ENCODE assay signal across 8 cellular contexts in genomic region chr17:733743-734142, GRCh38. TPM values are rescaled to one million over a fixed set of nuclear protein-coding genes. Genes with fewer than 3 reads are reported as not detected.
DNase-seq lines count a peak whose midpoint lies in the region; ATAC-seq, FAIRE-seq and TF ChIP-seq lines count a peak whose summit lies in the region.

No MANE protein-coding gene starts in this region.

- no peak for ATAC-seq in stimulated activated memory B cell treated with anti-CD40 and anti-IgM and Interleukin-4, amounts not matched to agents 10 μg/mL and 1 μg/mL and 100 μg/mL, for 72 hours
- ATAC-seq in sciatic nerve: no peak
- no peak for ATAC-seq in pancreas

- peaks cover 19% of the 10 kb centered on the region for H3K4me1 Mint-ChIP-seq in activated CD4-positive, alpha-beta T cell treated with anti-CD3 and anti-CD28 coated beads, Interleukin-2, amount 10 ng/mL, durations not matched to agents 7 days and 5 days
- H3K4me1 Mint-ChIP-seq in stimulated activated memory B cell treated with anti-CD40 and anti-IgM and Interleukin-4, amounts not matched to agents 10 μg/mL and 1 μg/mL and 100 μg/mL, for 72 hours: peaks cover 15% of the 10 kb centered on the region

- DNase-seq in activated CD4-positive, alpha-beta T cell treated with anti-CD3 and anti-CD28 coated beads, Interleukin-2, amount 10 ng/mL, durations not matched to agents 7 days and 5 days: no peak
- no peak for DNase-seq in activated CD4-positive, alpha-beta T cell treated with anti-CD3 and anti-CD28 coated beads, Interleukin-2, amount 50 U/mL, for 4 hours
- DNase-seq in fibroblast of mammary gland (ENCODE audit: low read depth) (no peak), sciatic nerve (ENCODE audit: low spot score) (no peak), pancreas (no peak)
- no peak for DNase-seq in activated CD4-positive, CD25-positive, alpha-beta regulatory T cell (lab: John Stamatoyannopoulos, UW)

- no peak for FAIRE-seq in pancreas (lab: Jason Lieb, UNC)

- no peaks in the 10 kb centered on the region for H4K20me1 ChIP-seq in SU-DHL-6 (ENCODE audit: low read depth, low read length)

- peaks cover 13% of the 10 kb centered on the region; the same call in 1 of the 2 replicates for H3F3A ChIP-seq in SU-DHL-6 (ENCODE audit: insufficient read depth)

- CTCF ChIA-PET in activated CD4-positive, alpha-beta T cell treated with anti-CD3 and anti-CD28 coated beads, Interleukin-2, amount 10 ng/mL, durations not matched to agents 7 days and 5 days (lab: Charles Lee): interaction anchor here (0.9 to 2.1 kb wide), 2 partner anchors 19 to 48 kb away, joined by 4 to 6 read pairs; no protein-coding TSS in a partner anchor

- H3K36me3 Mint-ChIP-seq in activated CD4-positive, alpha-beta T cell treated with anti-CD3 and anti-CD28 coated beads, Interleukin-2, amount 10 ng/mL, durations not matched to agents 7 days and 5 days (ENCODE audit: low read depth): peaks cover 6% of the 10 kb centered on the region
- H3K36me3 Mint-ChIP-seq in stimulated activated memory B cell treated with anti-CD40 and anti-IgM and Interleukin-4, amounts not matched to agents 10 μg/mL and 1 μg/mL and 100 μg/mL, for 72 hours: peaks cover 7% of the 10 kb centered on the region

- no peak overlapping the region for H2AFZ ChIP-seq in SU-DHL-6 (ENCODE audit: low read depth, low read length, severe bottlenecking)

- H3K4me3 ChIP-seq in SU-DHL-6 (ENCODE audit: insufficient read depth, low read length, poor library complexity, severe bottlenecking) (peak overlapping the region; percentile 76), fibroblast of mammary gland (ENCODE audit: control insufficient read depth, low read depth, low read length) (peak overlapping the region; percentile 76), pancreas (peak overlapping the region in 1 of 4 donors; percentile 90)

- no peak overlapping the region for H3K27ac Mint-ChIP-seq in activated CD4-positive, alpha-beta T cell treated with anti-CD3 and anti-CD28 coated beads, Interleukin-2, amount 10 ng/mL, durations not matched to agents 7 days and 5 days
- no peak overlapping the region for H3K27ac Mint-ChIP-seq in stimulated activated memory B cell treated with anti-CD40 and anti-IgM and Interleukin-4, amounts not matched to agents 10 μg/mL and 1 μg/mL and 100 μg/mL, for 72 hours

- no peak overlapping the region for H3K27ac ChIP-seq in SU-DHL-6 (ENCODE audit: low read depth, low read length)
- H3K27ac ChIP-seq in pancreas: no peak overlapping the region

- peaks cover 0 to 13% (median 0%) of the 10 kb centered on the region in 3 donors for H3K4me1 ChIP-seq in pancreas

- H3K27me3 Mint-ChIP-seq in activated CD4-positive, alpha-beta T cell treated with anti-CD3 and anti-CD28 coated beads, Interleukin-2, amount 10 ng/mL, durations not matched to agents 7 days and 5 days: peaks cover 12% of the 10 kb centered on the region
- no peaks in the 10 kb centered on the region for H3K27me3 Mint-ChIP-seq in stimulated activated memory B cell treated with anti-CD40 and anti-IgM and Interleukin-4, amounts not matched to agents 10 μg/mL and 1 μg/mL and 100 μg/mL, for 72 hours

- peak overlapping the region; percentile 93 for H3K9ac ChIP-seq in SU-DHL-6 (ENCODE audit: low read length)

- POLR2A ChIA-PET in activated CD4-positive, alpha-beta T cell treated with anti-CD3 and anti-CD28 coated beads, Interleukin-2, amount 10 ng/mL, durations not matched to agents 7 days and 5 days (lab: Charles Lee): no interaction called here

- intact Hi-C loops in sciatic nerve (cut with DNase I) (no loop called here), pancreas (cut with DNase I) (no loop called here)

- peaks cover 33% of the 10 kb centered on the region for H3K79me2 ChIP-seq in SU-DHL-6 (ENCODE audit: insufficient read depth, low read length)

- H3K9me3 ChIP-seq in SU-DHL-6 (ENCODE audit: insufficient read depth, low read length): no peaks in the 10 kb centered on the region
- no peaks in the 10 kb centered on the region for H3K9me3 ChIP-seq in pancreas

- H3K27me3 ChIP-seq in SU-DHL-6 (ENCODE audit: low read length): no peaks in the 10 kb centered on the region
- H3K27me3 ChIP-seq in pancreas: no peaks in the 10 kb centered on the region

- TF ChIP-seq CTCF in SU-DHL-6 (IDR thresholded peaks at IDR 0.05; ENCODE audit: insufficient read depth, low read length, poor library complexity, severe bottlenecking) (no peak), fibroblast of mammary gland (conservative IDR thresholded peaks at IDR 0.05; ENCODE audit: control insufficient read depth, insufficient read depth, low read depth, low read length) (no peak), pancreas (IDR thresholded peaks at IDR 0.05) (no peak)

- 75 to 77% methylated on average over 10 of the region's 10 CpGs for WGBS in pancreas, 2 donors

- no peaks in the 10 kb centered on the region for H3K9me2 ChIP-seq in SU-DHL-6 (replicated peaks; ENCODE audit: insufficient read depth, low read length)

- H3K4me2 ChIP-seq in SU-DHL-6 (ENCODE audit: low read depth, low read length, poor library complexity, severe bottlenecking): peak overlapping the region; percentile 75

- H3K9me3 Mint-ChIP-seq in activated CD4-positive, alpha-beta T cell treated with anti-CD3 and anti-CD28 coated beads, Interleukin-2, amount 10 ng/mL, durations not matched to agents 7 days and 5 days: no peaks in the 10 kb centered on the region
- H3K9me3 Mint-ChIP-seq in stimulated activated memory B cell treated with anti-CD40 and anti-IgM and Interleukin-4, amounts not matched to agents 10 μg/mL and 1 μg/mL and 100 μg/mL, for 72 hours: no peaks in the 10 kb centered on the region

- H3K36me3 ChIP-seq in SU-DHL-6 (ENCODE audit: low read length) (no peaks in the 10 kb centered on the region), pancreas (no peaks in the 10 kb centered on the region)

- H3K4me3 Mint-ChIP-seq in activated CD4-positive, alpha-beta T cell treated with anti-CD3 and anti-CD28 coated beads, Interleukin-2, amount 10 ng/mL, durations not matched to agents 7 days and 5 days: peak overlapping the region; percentile 76
- peak overlapping the region; percentile 86 for H3K4me3 Mint-ChIP-seq in stimulated activated memory B cell treated with anti-CD40 and anti-IgM and Interleukin-4, amounts not matched to agents 10 μg/mL and 1 μg/mL and 100 μg/mL, for 72 hours

RNA-seq across cellular contexts. Expression of gene TLCD3A, which starts 1.3 kb away (rescaled TPM):
- total RNA-seq in activated CD4-positive, alpha-beta T cell treated with anti-CD3 and anti-CD28 coated beads, Interleukin-2, amount 10 ng/mL, durations not matched to agents 7 days and 5 days: 1 to 10 TPM; 5.6 to 5.8 TPM
- 10.1 TPM for total RNA-seq in sciatic nerve
- 1 to 10 TPM; 4.7 to 9.0 (median 6.3) TPM for total RNA-seq in pancreas
- polyA plus RNA-seq in pancreas: 1 to 10 TPM; 3.2 to 6.5 TPM

RNA-seq across cellular contexts. Expression of gene GEMIN4, which starts 18.3 kb away (rescaled TPM):
- 10 to 100 TPM; 29.1 to 35.7 TPM for total RNA-seq in activated CD4-positive, alpha-beta T cell treated with anti-CD3 and anti-CD28 coated beads, Interleukin-2, amount 10 ng/mL, durations not matched to agents 7 days and 5 days
- 18.1 TPM for total RNA-seq in sciatic nerve
- total RNA-seq in pancreas: 10 to 100 TPM in 2 of 6 donors, 1 to 10 TPM in 4; 7.2 to 13.1 (median 8.3) TPM
- polyA plus RNA-seq in pancreas: 1 to 10 TPM; 6.3 to 8.5 TPM

RNA-seq across cellular contexts. Expression of gene VPS53, which starts 19.1 kb away (rescaled TPM):
- total RNA-seq in activated CD4-positive, alpha-beta T cell treated with anti-CD3 and anti-CD28 coated beads, Interleukin-2, amount 10 ng/mL, durations not matched to agents 7 days and 5 days: 10 to 100 TPM; 65.1 to 75.7 TPM
- 76.6 TPM for total RNA-seq in sciatic nerve
- total RNA-seq in pancreas: 10 to 100 TPM; 25.2 to 42.5 (median 30.9) TPM
- 10 to 100 TPM in 1 of 2 donors, 1 to 10 TPM in 1; 7.0 to 13.0 TPM for polyA plus RNA-seq in pancreas

RNA-seq across cellular contexts. Expression of gene GLOD4, which starts 48.3 kb away (rescaled TPM):
- total RNA-seq in activated CD4-positive, alpha-beta T cell treated with anti-CD3 and anti-CD28 coated beads, Interleukin-2, amount 10 ng/mL, durations not matched to agents 7 days and 5 days: 10 to 100 TPM; 57.6 to 71.6 TPM
- total RNA-seq in sciatic nerve (55.7 TPM), pancreas (10 to 100 TPM; 19.9 to 36.8 (median 28.0) TPM)
- 10 to 100 TPM; 18.7 to 35.2 TPM for polyA plus RNA-seq in pancreas

RNA-seq across cellular contexts. Expression of gene MRM3, which starts 48.4 kb away (rescaled TPM):
- total RNA-seq in activated CD4-positive, alpha-beta T cell treated with anti-CD3 and anti-CD28 coated beads, Interleukin-2, amount 10 ng/mL, durations not matched to agents 7 days and 5 days: 10 to 100 TPM; 16.9 to 19.6 TPM
- 12.1 TPM for total RNA-seq in sciatic nerve
- total RNA-seq in pancreas: 10 to 100 TPM; 11.4 to 17.6 (median 13.9) TPM
- polyA plus RNA-seq in pancreas: 10 to 100 TPM; 11.3 to 19.1 TPM
